ENCODE assay signal across 2 cellular contexts in the genomic region with DNA sequence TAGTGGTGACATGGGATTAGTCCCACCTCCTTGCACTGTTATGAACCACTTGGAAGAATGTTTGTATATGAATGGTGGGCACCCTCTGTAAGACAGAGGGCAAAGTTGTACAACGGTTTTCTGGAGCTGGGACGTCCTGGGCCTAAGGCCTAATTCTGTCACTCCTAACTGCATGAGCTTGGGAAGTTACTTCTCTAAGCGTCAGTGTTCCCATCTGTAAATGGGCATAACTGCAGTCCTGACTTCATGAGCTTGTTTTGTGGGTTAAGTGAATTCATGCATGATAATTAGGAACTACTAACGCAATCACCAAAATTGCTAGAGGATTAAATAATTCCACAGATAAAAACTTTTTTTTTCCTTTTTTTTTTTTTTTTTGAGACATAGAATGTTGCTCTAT.
TF ChIP-seq lines count a peak whose summit lies in the region.

No MANE protein-coding gene starts in this region.

TF ChIP-seq in HepG2, 621 proteins besides CTCF, POLR2A, EP300 and RAD21:
- TF ChIP-seq MNT (IDR thresholded peaks at IDR 0.05) (no peak), ZMYM3 (CRISPR knock-in tag; IDR thresholded peaks at IDR 0.05) (0 out of 2 replicates have a peak, but pooled peaks have one; percentile 18), ZNF629 (CRISPR knock-in tag; conservative IDR thresholded peaks at IDR 0.05) (peak; percentile 92)
TF ChIP-seq in HepG2: peak in this region for 2.

TF ChIP-seq in K562, 482 proteins besides CTCF, POLR2A, EP300 and RAD21:
- TF ChIP-seq SNRNP70 (optimal IDR thresholded peaks at IDR 0.05; ENCODE audit: low read depth, low read length) (no peak), RBM25 (IDR thresholded peaks at IDR 0.05; ENCODE audit: low read depth, low read length, severe bottlenecking) (peak; percentile 30), BCOR (IDR thresholded peaks at IDR 0.05) (0 out of 2 replicates have a peak, but pooled peaks have one; percentile 33)
